Comparison of ENCODE assay signal across 22 cellular contexts in genomic region chr6:158554611-158555361, GRCh38. TPM values are rescaled to one million over a fixed set of nuclear protein-coding genes. Genes with fewer than 3 reads are reported as not detected.
DNase-seq lines count a peak whose midpoint lies in the region; ATAC-seq and TF ChIP-seq lines count a peak whose summit lies in the region.
"Had no signal": no experiment of that assay in that cellular context is flagged by ENCODE, and none has a peak within 500 bp of the region (broad histone marks: within the 10 kb centered on the region; RNA-seq: fewer than 3 reads in every experiment).

No MANE protein-coding gene starts in this region.

- H3K27ac Mint-ChIP-seq in WTC11 (no peak overlapping the region), T-helper 17 cell (no peak overlapping the region)
- H3K27ac Mint-ChIP-seq: activated B cell treated with CpG ODN at 0.5 μM for 24 hours; activated naive CD4-positive, alpha-beta T cell treated with anti-CD3 and anti-CD28 coated beads, Interleukin-2, amount 50 U/mL, for 24 hours; CD4-positive, alpha-beta T cell; IgD-negative memory B cell had no signal

- DNase-seq in NCI-H146 treated with DMSO at 0.1 percent for 48 hours (lab: John Stamatoyannopoulos, UW; ENCODE audit: unreplicated experiment), result peak; percentile 32
- DNase-seq in WTC11 (ENCODE audit: low spot score), result no peak
- no peak for DNase-seq in hepatocyte (ENCODE audit: low spot score)
- DNase-seq in pulmonary artery endothelial cell (ENCODE audit: low read depth, low spot score), result peak; percentile 57
- no peak for DNase-seq in T-helper 17 cell
- no peak for DNase-seq in Right ventricle myocardium inferior (ENCODE audit: missing footprints)
- DNase-seq in esophagus squamous epithelium (lab: John Stamatoyannopoulos, UW), result no peak
- DNase-seq in stimulated activated CD8-positive, alpha-beta memory T cell treated with anti-CD3 and anti-CD28 coated beads, Interleukin-4, amount 100 ng/mL, for 48 hours, result no peak
- DNase-seq: activated B cell treated with CpG ODN at 0.5 μM for 24 hours; CD4-positive, alpha-beta T cell; DMS 273 treated with DMSO at 0.1 percent for 48 hours; gastrocnemius medialis; HCEC 1CT; hypothalamus; left ventricle myocardium superior; NCI-H2107; NCI-H524; SK-N-SH; upper lobe of left lung had no signal

- H3K36me3 ChIP-seq in hepatocyte (replicated peaks; ENCODE audit: insufficient read depth, low read depth), result no peaks in the 10 kb centered on the region
- H3K36me3 ChIP-seq in esophagus squamous epithelium, result no peaks in the 10 kb centered on the region
- H3K36me3 ChIP-seq: gastrocnemius medialis, upper lobe of left lung had no signal

- H3K36me3 Mint-ChIP-seq in WTC11 (no peaks in the 10 kb centered on the region), T-helper 17 cell (ENCODE audit: low read depth) (peaks cover 3% of the 10 kb centered on the region)
- H3K36me3 Mint-ChIP-seq: activated naive CD4-positive, alpha-beta T cell treated with anti-CD3 and anti-CD28 coated beads, Interleukin-2, amount 50 U/mL, for 24 hours; IgD-negative memory B cell had no signal

- TF ChIP-seq POLR2A in esophagus squamous epithelium (IDR thresholded peaks at IDR 0.05), result no peak

- no peaks in the 10 kb centered on the region for H3K79me2 ChIP-seq in hepatocyte

- H3K9me2 ChIP-seq in hepatocyte (replicated peaks; ENCODE audit: insufficient read depth), result no peaks in the 10 kb centered on the region
- H3K9me2 ChIP-seq: SK-N-SH had no signal

- peaks cover 8% of the 10 kb centered on the region for H3K4me1 Mint-ChIP-seq in WTC11
- no peaks in the 10 kb centered on the region for H3K4me1 Mint-ChIP-seq in T-helper 17 cell
- H3K4me1 Mint-ChIP-seq: activated naive CD4-positive, alpha-beta T cell treated with anti-CD3 and anti-CD28 coated beads, Interleukin-2, amount 50 U/mL, for 24 hours; central memory CD8-positive, alpha-beta T cell had no signal

- no peak overlapping the region for H3K4me3 ChIP-seq in hepatocyte
- no peak overlapping the region for H3K4me3 ChIP-seq in esophagus squamous epithelium
- H3K4me3 ChIP-seq: gastrocnemius medialis, upper lobe of left lung had no signal

- H3K27ac ChIP-seq in hepatocyte (peak overlapping the region; percentile 50), esophagus squamous epithelium (no peak overlapping the region)
- H3K27ac ChIP-seq: gastrocnemius medialis had no signal

- 57% methylated on average over 4 of the region's 4 CpGs for WGBS in hepatocyte (ENCODE audit: low lambda C conversion rate, missing lambda C conversion rate)
- 83% methylated on average over 4 of the region's 4 CpGs for WGBS in esophagus squamous epithelium, 2 donors

- H3K27me3 Mint-ChIP-seq in WTC11 (ENCODE audit: low read depth) (no peaks in the 10 kb centered on the region), T-helper 17 cell (peaks cover 5% of the 10 kb centered on the region)
- H3K27me3 Mint-ChIP-seq: activated B cell treated with CpG ODN at 0.5 μM for 24 hours; activated naive CD4-positive, alpha-beta T cell treated with anti-CD3 and anti-CD28 coated beads, Interleukin-2, amount 50 U/mL, for 24 hours; CD4-positive, alpha-beta T cell; central memory CD8-positive, alpha-beta T cell had no signal

- CTCF ChIA-PET in WTC11 (lab: Charles Lee), result interaction anchor here (0.9 kb wide), 1 partner anchor 341 kb away, joined by 3 read pairs; no protein-coding TSS in a partner anchor

- POLR2A ChIA-PET in WTC11 (lab: Charles Lee), result no interaction called here

- TF ChIP-seq CTCF in WTC11 (IDR thresholded peaks at IDR 0.05), result no peak
- TF ChIP-seq CTCF in hepatocyte (IDR thresholded peaks at IDR 0.05; ENCODE audit: poor library complexity), result no peak
- no peak for TF ChIP-seq CTCF in esophagus squamous epithelium (IDR thresholded peaks at IDR 0.05)

- no peaks in the 10 kb centered on the region for H3K27me3 ChIP-seq in hepatocyte
- H3K27me3 ChIP-seq in esophagus squamous epithelium, result peaks cover 0 to 6% (median 0%) of the 10 kb centered on the region in 4 donors
- H3K27me3 ChIP-seq: gastrocnemius medialis, upper lobe of left lung had no signal

- peak overlapping the region; percentile 30 for H3K4me2 ChIP-seq in hepatocyte
- H3K4me2 ChIP-seq: SK-N-SH had no signal

- H3K4me1 ChIP-seq in hepatocyte (ENCODE audit: insufficient read depth) (no peaks in the 10 kb centered on the region), esophagus squamous epithelium (peaks cover 0 to 12% (median 3%) of the 10 kb centered on the region in 3 donors)

- H2AFZ ChIP-seq in hepatocyte, result no peak overlapping the region

- ATAC-seq in WTC11 (no peak), T-helper 17 cell (no peak), Right ventricle myocardium inferior (no peak)
- ATAC-seq: gastrocnemius medialis, left ventricle myocardium superior had no signal

- H3K9me3 ChIP-seq in hepatocyte (ENCODE audit: low read depth), result no peaks in the 10 kb centered on the region
- no peaks in the 10 kb centered on the region for H3K9me3 ChIP-seq in T-helper 17 cell (ENCODE audit: control insufficient read depth, low read length, poor library complexity, severe bottlenecking)
- H3K9me3 ChIP-seq in esophagus squamous epithelium, result no peaks in the 10 kb centered on the region
- H3K9me3 ChIP-seq: gastrocnemius medialis, SK-N-SH, upper lobe of left lung had no signal

- H4K20me1 ChIP-seq in hepatocyte (ENCODE audit: insufficient read depth, poor library complexity, severe bottlenecking), result no peaks in the 10 kb centered on the region

- intact Hi-C loops in Right ventricle myocardium inferior (cut with DNase I) (no loop called here), esophagus squamous epithelium (cut with DNase I) (no loop called here)

- no peak overlapping the region for H3K4me3 Mint-ChIP-seq in WTC11
- no peak overlapping the region for H3K4me3 Mint-ChIP-seq in T-helper 17 cell
- H3K4me3 Mint-ChIP-seq: activated B cell treated with CpG ODN at 0.5 μM for 24 hours; activated naive CD4-positive, alpha-beta T cell treated with anti-CD3 and anti-CD28 coated beads, Interleukin-2, amount 50 U/mL, for 24 hours; CD4-positive, alpha-beta T cell; central memory CD8-positive, alpha-beta T cell had no signal

- H3K9me3 Mint-ChIP-seq in WTC11, result no peaks in the 10 kb centered on the region
- H3K9me3 Mint-ChIP-seq: activated B cell treated with CpG ODN at 0.5 μM for 24 hours; activated naive CD4-positive, alpha-beta T cell treated with anti-CD3 and anti-CD28 coated beads, Interleukin-2, amount 50 U/mL, for 24 hours; CD4-positive, alpha-beta T cell; central memory CD8-positive, alpha-beta T cell; IgD-negative memory B cell had no signal

TF ChIP-seq in WTC11, 78 proteins besides CTCF, POLR2A, EP300 and RAD21:
- TF ChIP-seq GABPB1 (CRISPR knock-in tag; IDR thresholded peaks at IDR 0.05) (peak; percentile 38), SMAD4 (CRISPR knock-in tag; IDR thresholded peaks at IDR 0.05) (no peak), FOXP1 (CRISPR knock-in tag; IDR thresholded peaks at IDR 0.05; ENCODE audit: borderline replicate concordance) (no peak), TEAD4 (CRISPR knock-in tag; IDR thresholded peaks at IDR 0.05) (no peak), ZNF121 (CRISPR knock-in tag; IDR thresholded peaks at IDR 0.05) (no peak)

RNA-seq across cellular contexts. Expression of gene TMEM181, which starts 5.1 kb away (rescaled TPM):
- total RNA-seq in WTC11 (2021), result 18.8 to 22.1 TPM (median 21.2 TPM) in 3 replicates
- total RNA-seq in hepatocyte, result 42.0 and 46.9 TPM in 2 replicates
- 17.9 and 20.0 TPM in 2 replicates for polyA plus RNA-seq in hepatocyte
- 41.7 and 55.5 TPM in 2 replicates for total RNA-seq in pulmonary artery endothelial cell
- 10 to 100 TPM; 17.6 to 20.4 TPM for total RNA-seq in T-helper 17 cell
- total RNA-seq in Right ventricle myocardium inferior, result 10.1 TPM
- total RNA-seq in esophagus squamous epithelium, result 10 to 100 TPM; 10.5 to 22.1 (median 16.8) TPM

Comparison
In these comparisons a context has a peak if more than half of its experiments do, and no peak if none do; other contexts are left out.
1. DNase-seq: peak in NCI-H146 treated with DMSO at 0.1 percent for 48 hours (single experiment) and pulmonary artery endothelial cell (single experiment); none in WTC11 (single experiment), hepatocyte (single experiment), T-helper 17 cell (0 of 3), Right ventricle myocardium inferior (single experiment), esophagus squamous epithelium (single experiment) and stimulated activated CD8-positive, alpha-beta memory T cell treated with anti-CD3 and anti-CD28 coated beads, Interleukin-4, amount 100 ng/mL, for 48 hours (single experiment).